Comparison of ENCODE assay signal across 26 cellular contexts in genomic region chr14:75291331-75291730, GRCh38.
"Had no signal": no experiment of that assay in that cellular context is flagged by ENCODE, and none has a peak within 500 bp of the region (broad histone marks: within the 10 kb centered on the region; RNA-seq: fewer than 3 reads in every experiment).

No MANE protein-coding gene starts in this region.

- H3K9me3 Mint-ChIP-seq: activated B cell treated with CpG ODN at 0.5 μM for 24 hours; activated CD8-positive, alpha-beta T cell treated with anti-CD3 and anti-CD28 coated beads for 36 hours; activated naive CD8-positive, alpha-beta T cell treated with anti-CD3 and anti-CD28 coated beads for 36 hours; activated T-cell treated with anti-CD3 and anti-CD28 coated beads, Interleukin-2, amount 50 U/mL, for 72 hours; endodermal cell had no signal

- H3K27ac Mint-ChIP-seq: activated B cell treated with CpG ODN at 0.5 μM for 24 hours; activated CD8-positive, alpha-beta memory T cell treated with anti-CD3 and anti-CD28 coated beads, Interleukin-2, amount 10 ng/mL, durations not matched to agents 7 days and 5 days; activated CD8-positive, alpha-beta T cell treated with anti-CD3 and anti-CD28 coated beads for 36 hours; activated naive CD8-positive, alpha-beta T cell treated with anti-CD3 and anti-CD28 coated beads for 36 hours; activated T-cell treated with anti-CD3 and anti-CD28 coated beads, Interleukin-2, amount 50 U/mL, for 72 hours; endodermal cell had no signal

- H3K4me3 Mint-ChIP-seq: activated B cell treated with CpG ODN at 0.5 μM for 24 hours; activated CD8-positive, alpha-beta memory T cell treated with anti-CD3 and anti-CD28 coated beads, Interleukin-2, amount 10 ng/mL, durations not matched to agents 7 days and 5 days; activated CD8-positive, alpha-beta T cell treated with anti-CD3 and anti-CD28 coated beads for 36 hours; activated naive CD8-positive, alpha-beta T cell treated with anti-CD3 and anti-CD28 coated beads for 36 hours; activated T-cell treated with anti-CD3 and anti-CD28 coated beads, Interleukin-2, amount 50 U/mL, for 72 hours; endodermal cell had no signal

- H3K9me3 ChIP-seq: adrenal gland, body of pancreas, colonic mucosa, esophagus muscularis mucosa, heart right ventricle, lower lobe of right lung, mucosa of descending colon, right atrium auricular region, spleen, testis, uterus had no signal

- H3K36me3 Mint-ChIP-seq: activated CD8-positive, alpha-beta memory T cell treated with anti-CD3 and anti-CD28 coated beads, Interleukin-2, amount 10 ng/mL, durations not matched to agents 7 days and 5 days; activated naive CD8-positive, alpha-beta T cell treated with anti-CD3 and anti-CD28 coated beads for 36 hours had no signal

- H3K27me3 ChIP-seq: adrenal gland, body of pancreas, colonic mucosa, esophagus muscularis mucosa, foreskin keratinocyte, heart right ventricle, right atrium auricular region, testis, uterus had no signal

- H3K36me3 ChIP-seq: adrenal gland, colonic mucosa, esophagus muscularis mucosa, heart right ventricle, lower lobe of right lung, right atrium auricular region, spleen, uterus had no signal

- ATAC-seq: activated CD8-positive, alpha-beta memory T cell treated with anti-CD3 and anti-CD28 coated beads, Interleukin-2, amount 10 ng/mL, durations not matched to agents 7 days and 5 days; activated CD8-positive, alpha-beta T cell treated with anti-CD3 and anti-CD28 coated beads for 36 hours; activated T-cell treated with anti-CD3 and anti-CD28 coated beads, Interleukin-2, amount 50 U/mL, for 72 hours; body of pancreas; foreskin keratinocyte; heart right ventricle; left lobe of liver; lower lobe of right lung; mucosa of descending colon had no signal

- H3K4me1 ChIP-seq: colonic mucosa, uterus had no signal

- DNase-seq: activated B cell treated with CpG ODN at 0.5 μM for 24 hours; activated CD4-positive, alpha-beta T cell treated with anti-CD3 and anti-CD28 coated beads, Interleukin-2, amount 50 U/mL, for 1 hour; activated CD8-positive, alpha-beta memory T cell treated with anti-CD3 and anti-CD28 coated beads, Interleukin-2, amount 10 ng/mL, durations not matched to agents 7 days and 5 days; activated CD8-positive, alpha-beta T cell treated with anti-CD3 and anti-CD28 coated beads for 36 hours; activated naive CD4-positive, alpha-beta T cell; activated naive CD8-positive, alpha-beta T cell treated with anti-CD3 and anti-CD28 coated beads for 36 hours; activated T-cell treated with anti-CD3 and anti-CD28 coated beads for 4 hours; activated T-cell treated with anti-CD3 and anti-CD28 coated beads, Interleukin-2, amount 50 U/mL, for 72 hours; aorta; colonic mucosa; endodermal cell; foreskin keratinocyte; heart right ventricle; kidney glomerular epithelial cell; lower lobe of right lung; mesendoderm; mucosa of descending colon; spleen; stimulated activated naive CD4-positive, alpha-beta T cell treated with Interleukin-2 at 50 U/mL for 16 hours; testis had no signal

- H3K27ac ChIP-seq: adrenal gland, body of pancreas, colonic mucosa, esophagus muscularis mucosa, foreskin keratinocyte, heart right ventricle, lower lobe of right lung, right atrium auricular region, spleen, testis, uterus had no signal

- H3K4me3 ChIP-seq: adrenal gland, body of pancreas, colonic mucosa, esophagus muscularis mucosa, heart right ventricle, lower lobe of right lung, mucosa of descending colon, right atrium auricular region, spleen, testis, uterus had no signal
